ENCODE assay signal across 1 cellular context in genomic region chr19:47609885-47610545, GRCh38.
TF ChIP-seq lines count a peak whose summit lies in the region.

No MANE protein-coding gene starts in this region.

TF ChIP-seq in HepG2, 621 proteins besides CTCF, POLR2A, EP300 and RAD21 (continued from another document and continues in another):
- TF ChIP-seq HHEX (CRISPR knock-in tag; IDR thresholded peaks at IDR 0.05) (no peak), HOXD1 (CRISPR knock-in tag; IDR thresholded peaks at IDR 0.05) (peak; percentile 63; the same call in 1 of the 2 replicates), MEIS2 (CRISPR knock-in tag; IDR thresholded peaks at IDR 0.05) (peak; percentile 31; the same call in 1 of the 2 replicates), ZNF615 (CRISPR knock-in tag; IDR thresholded peaks at IDR 0.05; ENCODE audit: borderline replicate concordance) (no peak), KLF15 (CRISPR knock-in tag; IDR thresholded peaks at IDR 0.05; ENCODE audit: borderline replicate concordance) (0 out of 2 replicates have a peak, but pooled peaks have one; percentile 79), PITX1 (CRISPR knock-in tag; IDR thresholded peaks at IDR 0.05) (peak; percentile 52; the same call in 1 of the 2 replicates), AGO1 (IDR thresholded peaks at IDR 0.05; ENCODE audit: low read depth, low read length, poor library complexity, severe bottlenecking) (peak; percentile 29), ZFX (CRISPR knock-in tag; IDR thresholded peaks at IDR 0.05; ENCODE audit: low read depth) (peak; percentile 79), ZNF121 (CRISPR knock-in tag; IDR thresholded peaks at IDR 0.05) (no peak), ZNF367 (CRISPR knock-in tag; IDR thresholded peaks at IDR 0.05; ENCODE audit: borderline replicate concordance) (0 out of 2 replicates have a peak, but pooled peaks have one; percentile 31), ZNF235 (CRISPR knock-in tag; IDR thresholded peaks at IDR 0.05; ENCODE audit: borderline replicate concordance) (peak; percentile 60; the same call in 1 of the 2 replicates), TP53 (CRISPR knock-in tag; conservative IDR thresholded peaks at IDR 0.05) (0 out of 2 replicates have a peak, but pooled peaks have one; percentile 50), SPEN (CRISPR knock-in tag; IDR thresholded peaks at IDR 0.05; ENCODE audit: low read depth) (0 out of 2 replicates have a peak, but pooled peaks have one; percentile 48), GTF2F1 (IDR thresholded peaks at IDR 0.05; ENCODE audit: low read length) (no peak), ERF (CRISPR knock-in tag; IDR thresholded peaks at IDR 0.05) (peak; percentile 41; the same call in 1 of the 2 replicates), PAXIP1 (CRISPR knock-in tag; conservative IDR thresholded peaks at IDR 0.05) (peak; percentile 10; the same call in 1 of the 2 replicates), ISL2 (CRISPR knock-in tag; IDR thresholded peaks at IDR 0.05) (0 out of 2 replicates have a peak, but pooled peaks have one; percentile 17), ZBTB10 (CRISPR knock-in tag; IDR thresholded peaks at IDR 0.05; ENCODE audit: borderline replicate concordance) (peak; percentile 77; the same call in 1 of the 2 replicates), HMGXB4 (CRISPR knock-in tag; IDR thresholded peaks at IDR 0.05; ENCODE audit: borderline replicate concordance in 1 of 2, low read depth in 1 of 2) (peak; percentile 45 to 48; a peak in 2 of 4 replicates), ZNF513 (CRISPR knock-in tag; conservative IDR thresholded peaks at IDR 0.05) (no peak), ZBTB38 (CRISPR knock-in tag; IDR thresholded peaks at IDR 0.05) (0 out of 2 replicates have a peak, but pooled peaks have one; percentile 15), ZNF713 (CRISPR knock-in tag; IDR thresholded peaks at IDR 0.05) (0 out of 2 replicates have a peak, but pooled peaks have one; percentile 55), ZNF646 (CRISPR knock-in tag; IDR thresholded peaks at IDR 0.05) (no peak), KDM5B (CRISPR knock-in tag; IDR thresholded peaks at IDR 0.05; ENCODE audit: borderline replicate concordance) (peak; percentile 75; the same call in 1 of the 2 replicates), TCF12 (IDR thresholded peaks at IDR 0.05) (no peak), TCF12 (CRISPR knock-in tag; IDR thresholded peaks at IDR 0.05) (0 out of 2 replicates have a peak, but pooled peaks have one; percentile 27), ZGPAT (CRISPR knock-in tag; IDR thresholded peaks at IDR 0.05) (peak; percentile 48; the same call in 1 of the 2 replicates), HOXA5 (CRISPR knock-in tag; IDR thresholded peaks at IDR 0.05) (peak; percentile 42; the same call in 1 of the 2 replicates), MAZ (IDR thresholded peaks at IDR 0.05; ENCODE audit: borderline replicate concordance, low read depth, low read length) (0 out of 2 replicates have a peak, but pooled peaks have one; percentile 47), MAZ (CRISPR knock-in tag; IDR thresholded peaks at IDR 0.05; ENCODE audit: low read depth) (no peak), BHLHE40 (IDR thresholded peaks at IDR 0.05; ENCODE audit: low read length) (no peak), ZNF143 (CRISPR knock-in tag; IDR thresholded peaks at IDR 0.05) (peak; percentile 26; the same call in 1 of the 2 replicates), AKAP8 (CRISPR knock-in tag; IDR thresholded peaks at IDR 0.05) (no peak), ARNT2 (CRISPR knock-in tag; IDR thresholded peaks at IDR 0.05; ENCODE audit: low read depth) (no peak), HNRNPK (IDR thresholded peaks at IDR 0.05; ENCODE audit: low read depth, low read length, poor library complexity, severe bottlenecking) (peak; percentile 74), ZNF451 (CRISPR knock-in tag; IDR thresholded peaks at IDR 0.05) (no peak), HOXA3 (CRISPR knock-in tag; IDR thresholded peaks at IDR 0.05) (no peak; the same call in 1 of the 2 replicates), UBTF (CRISPR knock-in tag; IDR thresholded peaks at IDR 0.05) (peak; percentile 98)
